ENCODE assay signal across 8 cellular contexts in the genomic region with DNA sequence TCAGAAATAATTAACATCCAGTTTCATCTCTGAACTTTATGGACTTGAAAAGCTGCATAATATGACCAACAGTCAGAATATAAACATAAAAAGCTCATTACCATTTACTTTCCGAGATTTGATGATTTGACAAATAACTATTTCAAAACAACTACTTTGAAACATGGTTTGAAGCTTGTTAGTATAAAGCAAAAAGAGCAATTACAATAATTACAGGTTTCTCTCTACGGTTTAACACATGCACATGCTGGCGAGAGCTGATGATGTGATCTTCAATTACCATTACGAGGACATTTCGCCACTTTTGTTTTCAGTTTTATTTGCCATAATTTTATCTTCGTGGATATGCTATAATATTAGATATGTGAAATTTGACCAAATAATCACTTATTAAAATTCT.
DNase-seq lines count a peak whose midpoint lies in the region; TF ChIP-seq lines count a peak whose summit lies in the region.

No MANE protein-coding gene starts in this region.

- DNase-seq in NCI-H2107 treated with DMSO at 0.1 percent for 48 hours (lab: John Stamatoyannopoulos, UW; ENCODE audit: unreplicated experiment) = peak; percentile 76
- no peak for DNase-seq in NCI-H2107 (lab: John Stamatoyannopoulos, UW)
- DNase-seq in NCI-H69 (lab: John Stamatoyannopoulos, UW) = peak; percentile 95
- peak; percentile 23 for DNase-seq in fibroblast of villous mesenchyme (ENCODE audit: low read depth)
- no peak for DNase-seq in activated CD8-positive, alpha-beta memory T cell treated with anti-CD3 and anti-CD28 coated beads, Interleukin-2, amount 50 U/mL, for 4 hours
- DNase-seq in stimulated activated CD4-positive, alpha-beta T cell treated with anti-CD3 and anti-CD28 coated beads, Interleukin-4, amount 100 ng/mL, for 24 hours = no peak
- DNase-seq in testis = no peak

- H3K4me3 ChIP-seq in fibroblast of villous mesenchyme (ENCODE audit: low read depth, low read length) = peak overlapping the region; percentile 34
- H3K4me3 ChIP-seq in testis = no peak overlapping the region

- H3K27ac ChIP-seq in temporal lobe (ENCODE audit: low read depth, low read length) (peak overlapping the region; percentile 97), testis (peak overlapping the region in 1 of 2 donors; percentile 22)

- TF ChIP-seq POLR2A in testis (IDR thresholded peaks at IDR 0.05) = no peak

- TF ChIP-seq CTCF in fibroblast of villous mesenchyme (IDR thresholded peaks at IDR 0.05; ENCODE audit: insufficient read depth, low read depth, low read length) (no peak), testis (IDR thresholded peaks at IDR 0.05) (no peak)

- WGBS in testis, 2 donors = 81 to 90% methylated on average over 6 of the region's 6 CpGs

- intact Hi-C loops in testis (cut with DNase I; ENCODE audit: low total_unique reads) = no loop called here

- no peaks in the 10 kb centered on the region for H3K9me3 ChIP-seq in testis

- H3K27me3 ChIP-seq in testis = no peaks in the 10 kb centered on the region

- H3K4me1 ChIP-seq in testis = peaks cover 12% of the 10 kb centered on the region

- no peaks in the 10 kb centered on the region for H3K36me3 ChIP-seq in testis (ENCODE audit: low read depth, missing control alignments)

Comparison
In these comparisons a context has a peak if more than half of its experiments do, and no peak if none do; other contexts are left out.
1. DNase-seq: peak in NCI-H2107 treated with DMSO at 0.1 percent for 48 hours (single experiment), NCI-H69 (single experiment) and fibroblast of villous mesenchyme (single experiment); none in NCI-H2107 (single experiment), activated CD8-positive, alpha-beta memory T cell treated with anti-CD3 and anti-CD28 coated beads, Interleukin-2, amount 50 U/mL, for 4 hours (single experiment), stimulated activated CD4-positive, alpha-beta T cell treated with anti-CD3 and anti-CD28 coated beads, Interleukin-4, amount 100 ng/mL, for 24 hours (single experiment) and testis (single experiment).